28 cellular contexts compared by ENCODE assay signal in the genomic region with DNA sequence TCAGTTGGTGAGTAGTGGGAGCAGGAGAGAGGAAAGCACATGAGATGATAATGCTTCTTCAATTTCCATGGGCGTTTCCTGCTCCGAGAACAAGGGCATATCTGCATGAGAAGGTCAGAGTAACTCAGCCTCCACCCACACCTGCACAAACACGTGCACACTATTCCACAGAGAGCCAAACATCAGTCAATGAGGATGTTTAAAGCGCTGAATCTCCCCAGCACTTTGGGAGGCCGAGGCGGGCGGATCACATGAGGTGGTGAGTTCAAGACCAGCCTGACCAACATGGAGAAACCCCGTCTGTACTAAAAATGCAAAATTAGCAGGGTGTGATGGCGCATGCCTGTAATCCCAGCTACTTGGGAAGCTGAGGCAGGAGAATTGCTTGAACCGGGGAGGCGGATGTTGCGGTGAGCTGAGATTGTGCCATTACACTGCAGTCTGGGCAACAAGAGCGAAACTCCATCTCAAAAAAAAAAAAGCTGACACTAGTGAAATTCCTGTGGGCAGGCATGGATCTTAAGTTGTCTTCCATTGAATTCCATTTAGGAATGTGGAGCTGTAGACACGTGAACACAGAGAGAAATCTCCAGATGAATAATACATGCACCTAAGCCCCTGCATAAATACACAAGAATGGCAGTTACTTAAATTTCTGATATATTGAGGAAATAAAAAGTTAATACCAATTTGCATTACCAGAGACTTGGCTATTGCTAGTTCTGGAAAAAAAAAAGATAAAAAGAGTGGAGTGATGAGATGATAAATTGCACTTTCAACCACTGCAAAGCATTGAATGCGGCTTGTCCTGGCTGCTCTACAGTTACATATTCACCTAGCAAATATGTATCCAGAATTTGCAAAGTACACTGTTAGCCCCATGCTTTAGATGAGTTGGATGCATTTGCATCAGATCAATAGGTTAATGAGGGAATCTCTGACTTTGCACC.
A peak's percentile ranks its signal among the peaks of the same experiment; 100 is the strongest.
DNase-seq lines count a peak whose midpoint lies in the region; FAIRE-seq and TF ChIP-seq lines count a peak whose summit lies in the region.
"Had no signal": no experiment of that assay in that cellular context is flagged by ENCODE, and none has a peak within 500 bp of the region (broad histone marks: within the 10 kb centered on the region; RNA-seq: fewer than 3 reads in every experiment).

No MANE protein-coding gene starts in this region.

- H3K9me3 Mint-ChIP-seq in astrocyte (ENCODE audit: unreplicated experiment) = peaks cover 21% of the 10 kb centered on the region
- H3K9me3 Mint-ChIP-seq: activated CD4-positive, alpha-beta memory T cell treated with anti-CD3 and anti-CD28 coated beads for 36 hours had no signal

- H3K27ac Mint-ChIP-seq in astrocyte (ENCODE audit: unreplicated experiment) = no peak overlapping the region
- H3K27ac Mint-ChIP-seq: activated CD4-positive, alpha-beta memory T cell treated with anti-CD3 and anti-CD28 coated beads for 36 hours; activated naive CD4-positive, alpha-beta T cell treated with anti-CD3 and anti-CD28 coated beads, Interleukin-2, amount 10 ng/mL, durations not matched to agents 7 days and 5 days; dendritic cell treated with granulocyte-macrophage colony-stimulating factor and Interleukin-4, amounts not matched to agents 40 ng/mL and 50 ng/mL, for 4 days; GM23338; stimulated activated naive CD8-positive, alpha-beta T cell treated with anti-CD3 and anti-CD28 coated beads, Interleukin-15, Interleukin-2, amounts not matched to agents 100 ng/mL and 50 ng/mL, for 24 hours had no signal

- no peaks in the 10 kb centered on the region for H3K79me2 ChIP-seq in astrocyte (ENCODE audit: insufficient read depth, low read length)

- H3K9ac ChIP-seq in astrocyte (ENCODE audit: low read length) = no peak overlapping the region
- H3K9ac ChIP-seq: BLaER1 treated with 17β-estradiol and CSF1 and Interleukin-3, amounts not matched to agents 10 nM and 100 nM had no signal

- H3K9me3 ChIP-seq in astrocyte (ENCODE audit: insufficient read depth, low read depth, low read length) = no peaks in the 10 kb centered on the region
- no peaks in the 10 kb centered on the region for H3K9me3 ChIP-seq in testis
- H3K9me3 ChIP-seq: esophagus squamous epithelium, left lung, prostate gland, thyroid gland had no signal

- H3K27me3 Mint-ChIP-seq in astrocyte (ENCODE audit: low read depth, unreplicated experiment) = no peaks in the 10 kb centered on the region

- FAIRE-seq in astrocyte (lab: Jason Lieb, UNC) (peak; percentile 79), D721Med (lab: Jason Lieb, UNC) (no peak)
- FAIRE-seq: GM12878, TTC549 had no signal

- 84 to 87% methylated on average over 15 of the region's 15 CpGs for WGBS in testis, 2 donors

- H3K27ac ChIP-seq in astrocyte (ENCODE audit: low read depth, low read length) (no peak overlapping the region), testis (no peak overlapping the region)
- H3K27ac ChIP-seq: BLaER1 treated with 17β-estradiol and CSF1 and Interleukin-3, amounts not matched to agents 10 nM and 100 nM; esophagus squamous epithelium; left lung; prostate gland; RWPE1; thyroid gland had no signal

- H2AFZ ChIP-seq in astrocyte (ENCODE audit: low read depth, low read length) = no peak overlapping the region
- H2AFZ ChIP-seq: GM23338 had no signal

- CTCF ChIA-PET in AG04449 (lab: Yijun Ruan, JAX) = interaction anchor here (1.2 to 1.5 kb wide), 2 partner anchors 61 to 508 kb away, joined by 3 read pairs; no protein-coding TSS in a partner anchor

- POLR2A ChIA-PET in AG04449 (lab: Yijun Ruan, JAX) = no interaction called here

- no peak overlapping the region for H3K4me3 Mint-ChIP-seq in astrocyte (ENCODE audit: unreplicated experiment)
- H3K4me3 Mint-ChIP-seq: activated CD4-positive, alpha-beta memory T cell treated with anti-CD3 and anti-CD28 coated beads for 36 hours; activated naive CD4-positive, alpha-beta T cell treated with anti-CD3 and anti-CD28 coated beads, Interleukin-2, amount 10 ng/mL, durations not matched to agents 7 days and 5 days; dendritic cell treated with granulocyte-macrophage colony-stimulating factor and Interleukin-4, amounts not matched to agents 40 ng/mL and 50 ng/mL, for 4 days; GM23338; IgD-negative memory B cell; stimulated activated naive CD8-positive, alpha-beta T cell treated with anti-CD3 and anti-CD28 coated beads, Interleukin-15, Interleukin-2, amounts not matched to agents 100 ng/mL and 50 ng/mL, for 24 hours had no signal

- H3K4me1 Mint-ChIP-seq in astrocyte (ENCODE audit: low read depth, unreplicated experiment) = no peaks in the 10 kb centered on the region
- H3K4me1 Mint-ChIP-seq: GM23338 had no signal

- H3K4me2 ChIP-seq in astrocyte (ENCODE audit: low read length) = no peak overlapping the region
- H3K4me2 ChIP-seq: GM23338 had no signal

- H4K20me1 ChIP-seq in astrocyte (ENCODE audit: insufficient read depth, low read length) = no peaks in the 10 kb centered on the region
- H4K20me1 ChIP-seq: BLaER1 treated with 17β-estradiol and CSF1 and Interleukin-3, amounts not matched to agents 10 nM and 100 nM had no signal

- H3K27me3 ChIP-seq in astrocyte (ENCODE audit: insufficient read depth, low read length) (no peaks in the 10 kb centered on the region), testis (no peaks in the 10 kb centered on the region)
- H3K27me3 ChIP-seq: BLaER1 treated with 17β-estradiol and CSF1 and Interleukin-3, amounts not matched to agents 10 nM and 100 nM; thyroid gland had no signal

- H3K36me3 Mint-ChIP-seq in astrocyte (ENCODE audit: low read depth, unreplicated experiment) = no peaks in the 10 kb centered on the region
- H3K36me3 Mint-ChIP-seq: activated CD4-positive, alpha-beta memory T cell treated with anti-CD3 and anti-CD28 coated beads for 36 hours; activated naive CD4-positive, alpha-beta T cell treated with anti-CD3 and anti-CD28 coated beads, Interleukin-2, amount 10 ng/mL, durations not matched to agents 7 days and 5 days; IgD-negative memory B cell had no signal

- H3K4me1 ChIP-seq in astrocyte (ENCODE audit: insufficient read depth, low read length) = no peaks in the 10 kb centered on the region
- no peaks in the 10 kb centered on the region for H3K4me1 ChIP-seq in testis
- H3K4me1 ChIP-seq: left lung, prostate gland, thyroid gland had no signal

- intact Hi-C loops in testis (cut with DNase I; ENCODE audit: low total_unique reads) = no loop called here

- no peak for TF ChIP-seq POLR2A in testis (IDR thresholded peaks at IDR 0.05)

- TF ChIP-seq CTCF in AG04449 (IDR thresholded peaks at IDR 0.05; ENCODE audit: insufficient read depth, low read length, missing control alignments) (no peak), astrocyte (IDR thresholded peaks at IDR 0.05; ENCODE audit: insufficient read depth, low read depth, low read length) (no peak), testis (IDR thresholded peaks at IDR 0.05) (no peak), D721Med (IDR thresholded peaks at IDR 0.05; ENCODE audit: insufficient read depth, missing control alignments) (no peak)

- H3K4me3 ChIP-seq in AG04449 (ENCODE audit: low read depth, low read length) (no peak overlapping the region), astrocyte (ENCODE audit: insufficient read depth, low read depth, low read length) (no peak overlapping the region), testis (no peak overlapping the region)
- H3K4me3 ChIP-seq: BLaER1 treated with 17β-estradiol and CSF1 and Interleukin-3, amounts not matched to agents 10 nM and 100 nM; esophagus squamous epithelium; GM12878; GM23338; left lung; prostate gland; thyroid gland had no signal

- H3K36me3 ChIP-seq in astrocyte (ENCODE audit: insufficient read depth, low read length) (no peaks in the 10 kb centered on the region), testis (ENCODE audit: low read depth, missing control alignments) (no peaks in the 10 kb centered on the region)
- H3K36me3 ChIP-seq: BLaER1 treated with 17β-estradiol and CSF1 and Interleukin-3, amounts not matched to agents 10 nM and 100 nM; esophagus squamous epithelium; left lung; prostate gland; thyroid gland had no signal

- DNase-seq in AG04449 (ENCODE audit: low read depth, low spot score) (peak; percentile 68), GM04503 (ENCODE audit: low read depth) (peak; percentile 96), astrocyte (ENCODE audit: low read depth) (peak; percentile 78), myocyte (ENCODE audit: low read depth) (peak; percentile 38), cerebellar nuclear complex (lab: John Stamatoyannopoulos, UW) (no peak), testis (no peak), D721Med (ENCODE audit: insufficient read length, low spot score) (no peak), epidermal melanocyte (ENCODE audit: insufficient read length, low spot score) (no peak)
- DNase-seq: activated CD4-positive, alpha-beta memory T cell treated with anti-CD3 and anti-CD28 coated beads for 36 hours; activated CD8-positive, alpha-beta memory T cell treated with anti-CD3 and anti-CD28 coated beads, Interleukin-2, amount 50 U/mL, for 4 hours; activated naive CD4-positive, alpha-beta T cell treated with anti-CD3 and anti-CD28 coated beads, Interleukin-2, amount 10 ng/mL, durations not matched to agents 7 days and 5 days; amygdala; esophagus squamous epithelium; hypothalamus; left lung; NCI-H1092 treated with DMSO at 0.1 percent for 48 hours; NCI-H187; NCI-H2227 treated with DMSO at 0.1 percent for 48 hours; thyroid gland had no signal

Comparison
In these comparisons a context has a peak if more than half of its experiments do, and no peak if none do; other contexts are left out.
1. DNase-seq: peak in AG04449 (single experiment), GM04503 (single experiment), astrocyte (single experiment) and myocyte (single experiment); none in cerebellar nuclear complex (0 of 2), testis (single experiment), D721Med (single experiment) and epidermal melanocyte (single experiment).